11 cellular contexts compared by ENCODE assay signal in genomic region chrX:39846460-39846859, GRCh38.
"Had no signal": no experiment of that assay in that cellular context is flagged by ENCODE, and none has a peak within 500 bp of the region (broad histone marks: within the 10 kb centered on the region; RNA-seq: fewer than 3 reads in every experiment).

No MANE protein-coding gene starts in this region.

- FAIRE-seq: H1, H54 had no signal

- H2AFZ ChIP-seq: GM23248, GM23338 had no signal

- H3K36me3 ChIP-seq: HAP-1 had no signal

- H3K9me3 ChIP-seq: HAP-1 had no signal

- ATAC-seq: GM23338, HCT116 had no signal

- H3K4me2 ChIP-seq: GM23338 had no signal

- H3K4me3 ChIP-seq: GM23248, GM23338, HAP-1 had no signal

- DNase-seq: GM23248, GOT3, H7, H9, HCEC 1CT, HFFc6 had no signal

- H3K9ac ChIP-seq: GM23248 had no signal

- H3K27ac ChIP-seq: GM23248 had no signal
